ENCODE assay signal across 31 cellular contexts in genomic region chr4:70533791-70534190, GRCh38. TPM values are rescaled to one million over a fixed set of nuclear protein-coding genes. Genes with fewer than 3 reads are reported as not detected.
"Had no signal": no experiment of that assay in that cellular context is flagged by ENCODE, and none has a peak within 500 bp of the region (broad histone marks: within the 10 kb centered on the region; RNA-seq: fewer than 3 reads in every experiment).

No MANE protein-coding gene starts in this region.

- H3K4me3 ChIP-seq: colonic mucosa, esophagus squamous epithelium, gastrocnemius medialis, heart right ventricle, left lung, lower lobe of right lung, mucosa of descending colon had no signal

- H3K4me1 ChIP-seq: colonic mucosa, esophagus squamous epithelium, gastrocnemius medialis, heart right ventricle, left lung, lower lobe of right lung had no signal

- DNase-seq: colonic mucosa; cortex of kidney; effector CD8-positive, alpha-beta T cell; effector memory CD8-positive, alpha-beta T cell; endodermal cell; erythroblast; esophagus squamous epithelium; foreskin fibroblast; foreskin melanocyte; gastrocnemius medialis; glutamatergic neuron; head of caudate nucleus; heart right ventricle; hippocampal formation; left colon; left lung; left ventricle myocardium superior; lower lobe of right lung; mesenchymal stem cell; mucosa of descending colon; naive B cell; naive thymus-derived CD8-positive, alpha-beta T cell had no signal

- H3K36me3 ChIP-seq: colonic mucosa, esophagus squamous epithelium, gastrocnemius medialis, heart right ventricle, left lung, lower lobe of right lung had no signal

- H3K27me3 ChIP-seq: colonic mucosa, esophagus squamous epithelium, gastrocnemius medialis, left lung had no signal

- H3K9me3 ChIP-seq: colonic mucosa, esophagus squamous epithelium, gastrocnemius medialis, heart right ventricle, left lung, lower lobe of right lung, mucosa of descending colon had no signal

RNA-seq across cellular contexts. Expression of gene AMTN, which starts 15.4 kb away (rescaled TPM):
- total RNA-seq: colonic mucosa; dermis microvascular lymphatic vessel endothelial cell; endodermal cell; esophagus mucosa; gastrocnemius medialis; glomerular endothelial cell; heart right ventricle; kidney epithelial cell; left colon; left ventricle myocardium superior; lower lobe of right lung; lung microvascular endothelial cell; mesenteric fat pad; mesothelial cell of epicardium; mucosa of descending colon; myocyte; naive thymus-derived CD8-positive, alpha-beta T cell had no signal
- polyA plus RNA-seq: heart right ventricle; keratinocyte; naive thymus-derived CD8-positive, alpha-beta T cell had no signal

RNA-seq across cellular contexts. Expression of gene AMBN, which starts 58.3 kb away (rescaled TPM):
- total RNA-seq: colonic mucosa; dermis microvascular lymphatic vessel endothelial cell; endodermal cell; esophagus mucosa; esophagus squamous epithelium; gastrocnemius medialis; glomerular endothelial cell; heart right ventricle; kidney epithelial cell; left colon; left lung; left ventricle myocardium superior; lower lobe of right lung; lung microvascular endothelial cell; mesenteric fat pad; mucosa of descending colon; myocyte; naive thymus-derived CD8-positive, alpha-beta T cell had no signal
- polyA plus RNA-seq: heart right ventricle; keratinocyte; naive thymus-derived CD8-positive, alpha-beta T cell had no signal
